24 cellular contexts compared by ENCODE assay signal in genomic region chr11:39385911-39386310, GRCh38.
"Had no signal": no experiment of that assay in that cellular context is flagged by ENCODE, and none has a peak within 500 bp of the region (broad histone marks: within the 10 kb centered on the region; RNA-seq: fewer than 3 reads in every experiment).

No MANE protein-coding gene starts in this region.

- H3K4me1 ChIP-seq: colonic mucosa, esophagus muscularis mucosa, esophagus squamous epithelium, foreskin keratinocyte, gastrocnemius medialis, gastroesophageal sphincter, heart left ventricle, heart right ventricle had no signal

- DNase-seq: colonic mucosa; cortex of kidney; dermis blood vessel endothelial cell; dorsolateral prefrontal cortex; effector CD4-positive, alpha-beta T cell; effector CD8-positive, alpha-beta T cell; effector memory CD4-positive, alpha-beta T cell; effector memory CD8-positive, alpha-beta T cell; endodermal cell; erythroblast; esophagus squamous epithelium; foreskin fibroblast; foreskin keratinocyte; foreskin melanocyte; gastrocnemius medialis; glutamatergic neuron; head of caudate nucleus; heart left ventricle; heart right ventricle had no signal

- H3K9me3 ChIP-seq: colonic mucosa, esophagus squamous epithelium, gastrocnemius medialis, gastroesophageal sphincter had no signal

- ATAC-seq: effector memory CD8-positive, alpha-beta T cell; esophagus mucosa; foreskin keratinocyte; gastrocnemius medialis; gastroesophageal sphincter; heart left ventricle; heart right ventricle had no signal

- H3K4me3 ChIP-seq: colonic mucosa, coronary artery, dorsolateral prefrontal cortex, esophagus muscularis mucosa, esophagus squamous epithelium, gastrocnemius medialis, gastroesophageal sphincter, heart left ventricle, heart right ventricle had no signal

- H3K36me3 ChIP-seq: colonic mucosa, esophagus muscularis mucosa, esophagus squamous epithelium, gastrocnemius medialis, gastroesophageal sphincter, heart left ventricle, heart right ventricle had no signal

- H3K27me3 ChIP-seq: colonic mucosa, dorsolateral prefrontal cortex, esophagus muscularis mucosa, esophagus squamous epithelium, foreskin keratinocyte, gastrocnemius medialis had no signal

- H3K27ac ChIP-seq: colonic mucosa, coronary artery, dorsolateral prefrontal cortex, epithelial cell of prostate, esophagus muscularis mucosa, esophagus squamous epithelium, foreskin keratinocyte, gastrocnemius medialis, gastroesophageal sphincter, heart left ventricle, heart right ventricle had no signal
